Comparison of ENCODE assay signal across 8 cellular contexts in genomic region chr20:38961530-38962043, GRCh38. TPM values are rescaled to one million over a fixed set of nuclear protein-coding genes. Genes with fewer than 3 reads are reported as not detected.
DNase-seq lines count a peak whose midpoint lies in the region; ATAC-seq and TF ChIP-seq lines count a peak whose summit lies in the region.

No MANE protein-coding gene starts in this region.

- H3K9me3 Mint-ChIP-seq in T-cell = no peaks in the 10 kb centered on the region
- no peaks in the 10 kb centered on the region for H3K9me3 Mint-ChIP-seq in endothelial cell (ENCODE audit: unreplicated experiment)

- intact Hi-C loops in ovary (cut with DNase I) = no loop called here

- no peak for TF ChIP-seq CTCF in endothelial cell (IDR thresholded peaks at IDR 0.05; ENCODE audit: unreplicated experiment)
- no peak for TF ChIP-seq CTCF in ovary (IDR thresholded peaks at IDR 0.05)

- H3K4me3 ChIP-seq in ovary = peak overlapping the region; percentile 96

- peak overlapping the region; percentile 95 for H3K27ac Mint-ChIP-seq in T-cell
- peak overlapping the region; percentile 72 for H3K27ac Mint-ChIP-seq in endothelial cell (ENCODE audit: unreplicated experiment)

- H3K4me1 Mint-ChIP-seq in T-cell (peaks cover 26 to 33% (median 30%) of the 10 kb centered on the region in 3 donors), endothelial cell (ENCODE audit: unreplicated experiment) (peaks cover 21% of the 10 kb centered on the region)

- CTCF ChIA-PET in T-cell (lab: Charles Lee) = interaction anchor here (0.9 to 2.9 kb wide), 6 partner anchors 20 to 172 kb away, joined by 3 to 16 read pairs (median 4); partner anchors contain the start of gene FAM83D (in 1 of the 2)

- H3K36me3 ChIP-seq in ovary = no peaks in the 10 kb centered on the region

- 10% methylated on average over 16 of the region's 16 CpGs for WGBS in ovary, 3 donors

- H3K4me3 Mint-ChIP-seq in T-cell = peak overlapping the region; percentile 89 to 98 (median 92)
- peak overlapping the region; percentile 94 for H3K4me3 Mint-ChIP-seq in endothelial cell (ENCODE audit: unreplicated experiment)

- POLR2A ChIA-PET in T-cell (lab: Charles Lee) = interaction anchor here in 1 of 2 donors (0.6 kb wide), 2 partner anchors 146 to 471 kb away, joined by 3 read pairs; no protein-coding TSS in a partner anchor

- peak; percentile 22 to 72 for DNase-seq in NOMO-1 (lab: John Stamatoyannopoulos, UW; ENCODE audit: unreplicated experiment in 2 of 2)
- no peak for DNase-seq in NOMO-1 treated with dmso at 0.1 percent for 144 hours (lab: John Stamatoyannopoulos, UW; ENCODE audit: unreplicated experiment)
- peak in 5 of 34 experiments; percentile 1 to 17 (median 3) for DNase-seq in T-cell
- no peak for DNase-seq in endothelial cell (ENCODE audit: low spot score)
- DNase-seq in ovary = peak in 1 of 5 donors; percentile 36

- peak overlapping the region in 1 of 2 donors; percentile 20 for H3K27ac ChIP-seq in ovary

- peaks cover 17% of the 10 kb centered on the region for H3K36me3 Mint-ChIP-seq in T-cell
- peaks cover 4% of the 10 kb centered on the region for H3K36me3 Mint-ChIP-seq in endothelial cell (ENCODE audit: low read depth, unreplicated experiment)

- H3K27me3 Mint-ChIP-seq in T-cell (no peaks in the 10 kb centered on the region), endothelial cell (ENCODE audit: unreplicated experiment) (peaks cover 4% of the 10 kb centered on the region)

- H3K9me3 ChIP-seq in ovary = no peaks in the 10 kb centered on the region

- TF ChIP-seq POLR2A in ovary (IDR thresholded peaks at IDR 0.05) = no peak

- ATAC-seq in T-cell (replicated peaks in 1 of 4) (no peak), GM18511 (IDR thresholded peaks at IDR 0.05; ENCODE audit: unreplicated experiment) (no peak), GM21528 (IDR thresholded peaks at IDR 0.05; ENCODE audit: low FRiP score, unreplicated experiment) (no peak), GM21360 (IDR thresholded peaks at IDR 0.05; ENCODE audit: unreplicated experiment) (no peak)

- no peaks in the 10 kb centered on the region for H3K27me3 ChIP-seq in ovary

- no peaks in the 10 kb centered on the region for H3K4me1 ChIP-seq in ovary (ENCODE audit: insufficient read depth)

- TF ChIP-seq EP300 in ovary (IDR thresholded peaks at IDR 0.05) = no peak

RNA-seq across cellular contexts. Expression of gene DHX35, which starts 0.6 kb away (rescaled TPM):
- 10 to 100 TPM in 3 of 5 donors, 1 to 10 TPM in 2; 8.6 to 11.5 (median 11.2) TPM for total RNA-seq in T-cell
- 10.5 TPM for total RNA-seq in endothelial cell (ENCODE audit: unreplicated experiment)
- 10 to 100 TPM; 11.3 to 14.5 (median 12.4) TPM for total RNA-seq in ovary
- polyA plus RNA-seq in ovary = 10 to 100 TPM; 11.2 TPM

RNA-seq across cellular contexts. Expression of gene FAM83D, which starts 35.4 kb away (rescaled TPM):
- total RNA-seq in T-cell (1 to 10 TPM; 1.3 to 4.0 (median 2.4) TPM), endothelial cell (ENCODE audit: unreplicated experiment) (7.7 TPM), ovary (under 1 TPM in 6 of 7 donors, not detected in 1; 0.18 to 0.80 (median 0.56) TPM)
- polyA plus RNA-seq in ovary = 1 to 10 TPM in 1 of 2 donors, under 1 TPM in 1; 0.52 to 2.5 TPM

Comparison
In these comparisons a context has a peak if more than half of its experiments do, and no peak if none do; other contexts are left out.
1. DNase-seq: peak in NOMO-1 (2 of 2); none in NOMO-1 treated with dmso at 0.1 percent for 144 hours (single experiment) and endothelial cell (single experiment).